In genomic region chr1:20111452-20111851, GRCh38 we compare ENCODE assay signal across 31 cellular contexts. TPM values are rescaled to one million over a fixed set of nuclear protein-coding genes. Genes with fewer than 3 reads are reported as not detected.
"Had no signal": no experiment of that assay in that cellular context is flagged by ENCODE, and none has a peak within 500 bp of the region (broad histone marks: within the 10 kb centered on the region; RNA-seq: fewer than 3 reads in every experiment).

No MANE protein-coding gene starts in this region.

- ATAC-seq: left colon; left lung; lower lobe of right lung; naive thymus-derived CD4-positive, alpha-beta T cell; natural killer cell treated with Interleukin-12 subunit alpha and Interleukin-12 subunit beta and Interleukin-15 and Interleukin-18, amount 100 ng/mL, for 72 hours; sciatic nerve; stimulated activated effector memory CD8-positive, alpha-beta T cell treated with anti-CD3 and anti-CD28 coated beads, Interleukin-12 subunit alpha, Interleukin-12 subunit beta, amount 100 ng/mL, for 72 hours; stimulated activated naive CD8-positive, alpha-beta T cell treated with anti-CD3 and anti-CD28 coated beads, Interleukin-15, amount 100 ng/mL, for 72 hours had no signal

- H3K4me1 ChIP-seq: left lung, prostate gland, thyroid gland, transverse colon had no signal

- H3K27me3 ChIP-seq: left lung, ovary, spleen, testis, thyroid gland, transverse colon, upper lobe of left lung had no signal

- DNase-seq: immature natural killer cell; kidney; left lung; lower lobe of right lung; midbrain; mucosa of descending colon; naive thymus-derived CD4-positive, alpha-beta T cell; ovary; retina; small intestine; spleen; stimulated activated CD4-positive, alpha-beta T cell treated with anti-CD3 and anti-CD28 coated beads, Interleukin-4, amount 100 ng/mL, for 24 hours; stimulated activated naive CD4-positive, alpha-beta T cell; stimulated activated naive CD8-positive, alpha-beta T cell treated with anti-CD3 and anti-CD28 coated beads, Interleukin-15, amount 100 ng/mL, for 72 hours; substantia nigra; testis; thyroid gland; transverse colon; upper lobe of left lung had no signal

- FAIRE-seq: islet of Langerhans, kidney, small intestine had no signal

- H3K4me3 ChIP-seq: left lung, lower lobe of right lung, mucosa of descending colon, ovary, prostate gland, spleen, testis, thyroid gland, transverse colon, upper lobe of left lung had no signal

- H3K36me3 ChIP-seq: left lung, lower lobe of right lung, ovary, prostate gland, spleen, thyroid gland, transverse colon, upper lobe of left lung had no signal

- H3K27ac ChIP-seq: left lung, lower lobe of right lung, ovary, prostate gland, spleen, testis, thyroid gland, upper lobe of left lung had no signal

- H3K9me3 ChIP-seq: left lung, lower lobe of right lung, mucosa of descending colon, ovary, prostate gland, spleen, testis, thyroid gland, transverse colon, upper lobe of left lung had no signal

RNA-seq across cellular contexts. Expression of gene PLA2G2D, which starts 7.9 kb away (rescaled TPM):
- total RNA-seq: left lung; myocyte; naive thymus-derived CD4-positive, alpha-beta T cell; natural killer cell treated with Interleukin-12 subunit alpha and Interleukin-12 subunit beta and Interleukin-15 and Interleukin-18, amount 100 ng/mL, for 72 hours; omental fat pad; prostate gland; right cardiac atrium; sciatic nerve; thyroid gland; urinary bladder had no signal
- polyA plus RNA-seq: immature natural killer cell; naive thymus-derived CD4-positive, alpha-beta T cell; neural cell; right cardiac atrium; urinary bladder had no signal

RNA-seq across cellular contexts. Expression of gene PLA2G2F, which starts 27.7 kb away (rescaled TPM):
- total RNA-seq: kidney; left lung; lower lobe of right lung; myocyte; naive thymus-derived CD4-positive, alpha-beta T cell; natural killer cell treated with Interleukin-12 subunit alpha and Interleukin-12 subunit beta and Interleukin-15 and Interleukin-18, amount 100 ng/mL, for 72 hours; omental fat pad; right cardiac atrium; sciatic nerve; spleen; testis; thyroid gland; upper lobe of left lung had no signal
- polyA plus RNA-seq: immature natural killer cell; liver; naive thymus-derived CD4-positive, alpha-beta T cell; neural cell; right cardiac atrium; spleen had no signal

RNA-seq across cellular contexts. Expression of gene PLA2G5, which starts 41.5 kb away (rescaled TPM):
- total RNA-seq: myocyte; naive thymus-derived CD4-positive, alpha-beta T cell; natural killer cell treated with Interleukin-12 subunit alpha and Interleukin-12 subunit beta and Interleukin-15 and Interleukin-18, amount 100 ng/mL, for 72 hours had no signal
- polyA plus RNA-seq: immature natural killer cell; naive thymus-derived CD4-positive, alpha-beta T cell; neural cell had no signal
